In the genomic region with DNA sequence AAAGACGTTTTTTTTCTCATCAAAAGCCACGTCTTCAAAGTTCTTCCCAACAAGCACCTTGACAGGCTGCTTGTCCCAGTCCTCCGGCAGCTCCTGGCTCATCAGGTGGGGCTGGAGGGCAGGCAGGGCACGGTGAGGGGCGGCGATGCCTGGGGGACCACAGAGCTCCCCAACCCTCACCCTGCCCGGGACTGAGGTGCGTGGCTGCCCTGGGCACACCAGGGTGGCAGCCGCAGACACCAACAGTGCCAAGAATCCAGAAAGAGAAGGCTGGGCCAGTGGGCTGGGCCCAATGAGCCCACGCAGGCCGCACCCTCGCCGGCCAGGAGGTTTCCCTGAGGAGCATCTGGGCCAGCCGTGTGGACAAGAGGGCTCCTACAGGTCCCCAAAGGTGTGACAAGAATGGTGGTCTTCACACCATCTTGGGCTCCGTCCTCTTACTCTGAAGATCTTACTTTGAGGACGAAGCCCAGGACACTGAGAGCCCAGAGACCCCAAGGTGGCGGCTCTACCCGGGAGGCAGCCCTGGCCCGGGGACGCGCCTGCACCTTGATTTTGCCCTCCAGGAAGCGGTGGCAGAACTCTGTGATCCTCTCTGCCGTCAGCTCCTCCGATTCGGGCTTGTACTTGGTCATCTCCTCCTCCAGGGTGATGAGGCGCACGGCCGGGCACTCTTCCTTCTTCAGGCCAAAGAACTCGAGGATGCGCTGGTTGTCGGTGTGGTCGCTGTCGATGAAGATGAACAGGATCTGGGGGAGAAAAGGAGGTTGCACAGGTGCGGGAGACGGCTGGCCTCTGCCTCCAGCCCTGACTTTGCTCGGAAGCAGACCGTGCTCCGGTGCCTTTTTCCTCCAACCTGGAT, we compare ENCODE assay signal across 1 cellular context.
TF ChIP-seq lines count a peak whose summit lies in the region.

No MANE protein-coding gene starts in this region.

TF ChIP-seq in HepG2, 621 proteins besides CTCF, POLR2A, EP300 and RAD21 (continued from another document):
- TF ChIP-seq, protein P1, sequence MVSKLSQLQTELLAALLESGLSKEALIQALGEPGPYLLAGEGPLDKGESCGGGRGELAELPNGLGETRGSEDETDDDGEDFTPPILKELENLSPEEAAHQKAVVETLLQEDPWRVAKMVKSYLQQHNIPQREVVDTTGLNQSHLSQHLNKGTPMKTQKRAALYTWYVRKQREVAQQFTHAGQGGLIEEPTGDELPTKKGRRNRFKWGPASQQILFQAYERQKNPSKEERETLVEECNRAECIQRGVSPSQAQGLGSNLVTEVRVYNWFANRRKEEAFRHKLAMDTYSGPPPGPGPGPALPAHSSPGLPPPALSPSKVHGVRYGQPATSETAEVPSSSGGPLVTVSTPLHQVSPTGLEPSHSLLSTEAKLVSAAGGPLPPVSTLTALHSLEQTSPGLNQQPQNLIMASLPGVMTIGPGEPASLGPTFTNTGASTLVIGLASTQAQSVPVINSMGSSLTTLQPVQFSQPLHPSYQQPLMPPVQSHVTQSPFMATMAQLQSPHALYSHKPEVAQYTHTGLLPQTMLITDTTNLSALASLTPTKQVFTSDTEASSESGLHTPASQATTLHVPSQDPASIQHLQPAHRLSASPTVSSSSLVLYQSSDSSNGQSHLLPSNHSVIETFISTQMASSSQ (IDR thresholded peaks at IDR 0.05; ENCODE audit: low read depth), result no peak
- TF ChIP-seq, protein P1 (CRISPR knock-in tag; IDR thresholded peaks at IDR 0.05; ENCODE audit: borderline replicate concordance), result no peak
- no peak for TF ChIP-seq ZNF780A (CRISPR knock-in tag; IDR thresholded peaks at IDR 0.05)
- TF ChIP-seq, protein P2, sequence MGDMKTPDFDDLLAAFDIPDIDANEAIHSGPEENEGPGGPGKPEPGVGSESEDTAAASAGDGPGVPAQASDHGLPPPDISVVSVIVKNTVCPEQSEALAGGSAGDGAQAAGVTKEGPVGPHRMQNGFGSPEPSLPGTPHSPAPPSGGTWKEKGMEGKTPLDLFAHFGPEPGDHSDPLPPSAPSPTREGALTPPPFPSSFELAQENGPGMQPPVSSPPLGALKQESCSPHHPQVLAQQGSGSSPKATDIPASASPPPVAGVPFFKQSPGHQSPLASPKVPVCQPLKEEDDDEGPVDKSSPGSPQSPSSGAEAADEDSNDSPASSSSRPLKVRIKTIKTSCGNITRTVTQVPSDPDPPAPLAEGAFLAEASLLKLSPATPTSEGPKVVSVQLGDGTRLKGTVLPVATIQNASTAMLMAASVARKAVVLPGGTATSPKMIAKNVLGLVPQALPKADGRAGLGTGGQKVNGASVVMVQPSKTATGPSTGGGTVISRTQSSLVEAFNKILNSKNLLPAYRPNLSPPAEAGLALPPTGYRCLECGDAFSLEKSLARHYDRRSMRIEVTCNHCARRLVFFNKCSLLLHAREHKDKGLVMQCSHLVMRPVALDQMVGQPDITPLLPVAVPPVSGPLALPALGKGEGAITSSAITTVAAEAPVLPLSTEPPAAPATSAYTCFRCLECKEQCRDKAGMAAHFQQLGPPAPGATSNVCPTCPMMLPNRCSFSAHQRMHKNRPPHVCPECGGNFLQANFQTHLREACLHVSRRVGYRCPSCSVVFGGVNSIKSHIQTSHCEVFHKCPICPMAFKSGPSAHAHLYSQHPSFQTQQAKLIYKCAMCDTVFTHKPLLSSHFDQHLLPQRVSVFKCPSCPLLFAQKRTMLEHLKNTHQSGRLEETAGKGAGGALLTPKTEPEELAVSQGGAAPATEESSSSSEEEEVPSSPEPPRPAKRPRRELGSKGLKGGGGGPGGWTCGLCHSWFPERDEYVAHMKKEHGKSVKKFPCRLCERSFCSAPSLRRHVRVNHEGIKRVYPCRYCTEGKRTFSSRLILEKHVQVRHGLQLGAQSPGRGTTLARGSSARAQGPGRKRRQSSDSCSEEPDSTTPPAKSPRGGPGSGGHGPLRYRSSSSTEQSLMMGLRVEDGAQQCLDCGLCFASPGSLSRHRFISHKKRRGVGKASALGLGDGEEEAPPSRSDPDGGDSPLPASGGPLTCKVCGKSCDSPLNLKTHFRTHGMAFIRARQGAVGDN (CRISPR knock-in tag; IDR thresholded peaks at IDR 0.05), result peak; percentile 13; the same call in 1 of the 2 replicates
- no peak for TF ChIP-seq ZSCAN22 (CRISPR knock-in tag; IDR thresholded peaks at IDR 0.05)
